ENCODE assay signal across 1 cellular context in genomic region chr2:172435608-172435911, GRCh38.
TF ChIP-seq lines count a peak whose summit lies in the region.

No MANE protein-coding gene starts in this region.

TF ChIP-seq in H1, 55 proteins besides CTCF, POLR2A, EP300 and RAD21:
- TF ChIP-seq CEBPB (IDR thresholded peaks at IDR 0.05; ENCODE audit: low read depth, low read length) (no peak), SAP30 (IDR thresholded peaks at IDR 0.05; ENCODE audit: insufficient read depth, insufficient replicate concordance, low read length) (no peak), MAX (IDR thresholded peaks at IDR 0.05) (no peak), POU5F1 (IDR thresholded peaks at IDR 0.05; ENCODE audit: low read depth, low read length) (no peak), TAF7 (optimal IDR thresholded peaks at IDR 0.05; ENCODE audit: borderline replicate concordance, low read depth, low read length) (no peak), YY1 (IDR thresholded peaks at IDR 0.05; ENCODE audit: low read depth, low read length) (no peak), E2F6 (IDR thresholded peaks at IDR 0.05) (no peak), JUN (IDR thresholded peaks at IDR 0.05; ENCODE audit: low read depth, low read length) (no peak), ATF3 (IDR thresholded peaks at IDR 0.05; ENCODE audit: insufficient read depth, low read depth, low read length) (no peak), CHD1 (IDR thresholded peaks at IDR 0.05; ENCODE audit: low read depth, low read length) (no peak), ASH2L (IDR thresholded peaks at IDR 0.05; ENCODE audit: low read length) (no peak), RNF2 (IDR thresholded peaks at IDR 0.05; ENCODE audit: borderline replicate concordance, low read depth, low read length, missing control alignments, poor library complexity, severe bottlenecking) (no peak)
